ENCODE assay signal across 8 cellular contexts in the genomic region with DNA sequence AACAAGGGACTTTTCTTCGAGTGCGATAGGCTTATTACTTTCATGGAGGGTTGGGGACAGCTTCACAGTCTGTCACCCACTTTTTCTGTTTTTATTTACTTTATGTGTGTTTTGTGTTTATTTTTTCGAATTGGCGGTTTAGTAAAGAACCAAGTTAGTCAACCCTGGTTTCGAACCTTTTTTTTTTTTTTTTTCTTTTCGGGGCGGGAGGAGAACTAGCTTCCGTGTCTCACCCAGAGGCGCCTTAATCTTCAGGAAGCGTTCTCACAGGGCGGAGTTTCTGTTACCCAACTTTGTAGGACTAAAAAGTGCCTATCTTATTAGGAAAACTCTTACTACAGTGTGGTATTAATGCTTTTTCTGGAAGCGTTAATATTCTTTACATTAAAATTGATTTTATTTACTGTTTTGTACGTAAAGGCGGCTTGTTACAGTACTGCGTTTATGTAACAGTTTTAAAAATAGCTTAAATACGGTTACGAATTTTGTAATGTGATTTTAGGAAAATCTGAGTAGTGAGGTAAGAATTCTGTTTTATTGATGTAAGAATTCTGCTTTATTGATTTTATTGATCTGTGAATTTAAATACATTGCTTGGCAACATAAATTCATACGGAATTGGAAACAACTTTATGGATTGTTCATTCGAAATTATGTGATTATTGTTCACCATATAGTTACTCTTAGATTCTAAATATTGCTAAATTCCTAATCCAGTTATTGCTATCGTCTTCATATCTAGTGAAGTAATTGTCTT. TPM values are rescaled to one million over a fixed set of nuclear protein-coding genes. Genes with fewer than 3 reads are reported as not detected.
DNase-seq lines count a peak whose midpoint lies in the region; ATAC-seq and TF ChIP-seq lines count a peak whose summit lies in the region.

No MANE protein-coding gene starts in this region.

- H3K9me3 Mint-ChIP-seq in CD14-positive monocyte: peaks cover 0 to 3% (median 0%) of the 10 kb centered on the region in 7 donors

- ATAC-seq in GM18870 (IDR thresholded peaks at IDR 0.05; ENCODE audit: unreplicated experiment): peak; percentile 9
- peak; percentile 7 for ATAC-seq in HG03565 (IDR thresholded peaks at IDR 0.05; ENCODE audit: unreplicated experiment)

- TF ChIP-seq CTCF in CD14-positive monocyte (IDR thresholded peaks at IDR 0.05): no peak
- TF ChIP-seq CTCF in kidney epithelial cell (IDR thresholded peaks at IDR 0.05; ENCODE audit: insufficient read depth, low read length, poor library complexity, severe bottlenecking): no peak

- in situ Hi-C loops in SK-MEL-5 (cut with HindIII; ENCODE audit: low pct_unique_long_range_greater_than_20kb, low sequenced_read_pairs): no loop called here

- peaks cover 37% of the 10 kb centered on the region for H3K4me1 Mint-ChIP-seq in CD14-positive monocyte

- intact Hi-C loops in CD14-positive monocyte (cut with micrococcal nuclease): loop anchor here in 1 of 2 donors (5.0 kb wide), 1 partner anchor 91 kb away; a partner anchor contains a TSS

- H3K27me3 Mint-ChIP-seq in CD14-positive monocyte (ENCODE audit: low read depth in 3 of 3): peaks cover 0 to 5% (median 0%) of the 10 kb centered on the region in 3 donors

- DNase-seq in CD14-positive monocyte (ENCODE audit: low spot score) (peak; percentile 67), SK-MEL-5 (ENCODE audit: low read depth, low spot score) (peak; percentile 69), caudate nucleus (lab: John Stamatoyannopoulos, UW) (peak in 5 of 61 donors; percentile 19 to 42 (median 28)), kidney epithelial cell (ENCODE audit: low read depth) (no peak), SHP77 (lab: John Stamatoyannopoulos, UW) (no peak)
- peak; percentile 20 for DNase-seq in stimulated activated CD4-positive, alpha-beta T cell treated with anti-CD3 and anti-CD28 coated beads, Interleukin-2, amount 100 ng/mL, for 4 hours (ENCODE audit: low read depth)

- peak overlapping the region; percentile 95 for H3K4me3 ChIP-seq in kidney epithelial cell (ENCODE audit: low read depth, low read length)

- peak overlapping the region; percentile 99 to 100 for H3K4me3 Mint-ChIP-seq in CD14-positive monocyte

- H3K36me3 ChIP-seq in kidney epithelial cell (ENCODE audit: control insufficient read depth, insufficient read depth, low read length): no peaks in the 10 kb centered on the region

- peak overlapping the region; percentile 99 to 100 (median 100) for H3K27ac Mint-ChIP-seq in CD14-positive monocyte

- peak overlapping the region; percentile 96 for H3K27ac ChIP-seq in caudate nucleus (ENCODE audit: low read depth, low read length)

- H3K36me3 Mint-ChIP-seq in CD14-positive monocyte: peaks cover 27 to 40% of the 10 kb centered on the region in 2 donors

- no peaks in the 10 kb centered on the region for H3K27me3 ChIP-seq in kidney epithelial cell (ENCODE audit: control insufficient read depth, insufficient read depth, low read length)

RNA-seq across cellular contexts. Expression of a gene that starts 0.9 kb away (rescaled TPM):
- polyA plus RNA-seq in CD14-positive monocyte: 100 to 1,000 TPM; 138 to 147 TPM
- 164 and 171 TPM in 2 replicates for total RNA-seq in SK-MEL-5 (2014; rRNA removed; shearing (Covaris generic))
- 153 and 185 TPM in 2 replicates for polyA plus RNA-seq in SK-MEL-5 (2015; cell fraction: cytosol; rRNA removed)
- polyA plus RNA-seq in SK-MEL-5 (2015; cell fraction: nucleus; rRNA removed): 366 and 412 TPM in 2 replicates
- 122 and 160 TPM in 2 replicates for total RNA-seq in kidney epithelial cell

RNA-seq across cellular contexts. Expression of a gene that starts 8.9 kb away (rescaled TPM):
- polyA plus RNA-seq in CD14-positive monocyte: 1 to 10 TPM; 5.0 to 5.7 TPM
- 37.4 and 38.5 TPM in 2 replicates for total RNA-seq in SK-MEL-5 (2014; rRNA removed; shearing (Covaris generic))
- polyA plus RNA-seq in SK-MEL-5 (2015; cell fraction: cytosol; rRNA removed): 17.7 and 19.4 TPM in 2 replicates
- 36.7 and 43.5 TPM in 2 replicates for polyA plus RNA-seq in SK-MEL-5 (2015; cell fraction: nucleus; rRNA removed)
- total RNA-seq in kidney epithelial cell: 26.0 and 33.9 TPM in 2 replicates

Comparison
In these comparisons a context has a peak if more than half of its experiments do, and no peak if none do; other contexts are left out.
1. DNase-seq: peak in CD14-positive monocyte (single experiment), SK-MEL-5 (single experiment) and stimulated activated CD4-positive, alpha-beta T cell treated with anti-CD3 and anti-CD28 coated beads, Interleukin-2, amount 100 ng/mL, for 4 hours (single experiment); none in kidney epithelial cell (single experiment) and SHP77 (0 of 2).